Comparison of ENCODE assay signal across 16 cellular contexts in the genomic region with DNA sequence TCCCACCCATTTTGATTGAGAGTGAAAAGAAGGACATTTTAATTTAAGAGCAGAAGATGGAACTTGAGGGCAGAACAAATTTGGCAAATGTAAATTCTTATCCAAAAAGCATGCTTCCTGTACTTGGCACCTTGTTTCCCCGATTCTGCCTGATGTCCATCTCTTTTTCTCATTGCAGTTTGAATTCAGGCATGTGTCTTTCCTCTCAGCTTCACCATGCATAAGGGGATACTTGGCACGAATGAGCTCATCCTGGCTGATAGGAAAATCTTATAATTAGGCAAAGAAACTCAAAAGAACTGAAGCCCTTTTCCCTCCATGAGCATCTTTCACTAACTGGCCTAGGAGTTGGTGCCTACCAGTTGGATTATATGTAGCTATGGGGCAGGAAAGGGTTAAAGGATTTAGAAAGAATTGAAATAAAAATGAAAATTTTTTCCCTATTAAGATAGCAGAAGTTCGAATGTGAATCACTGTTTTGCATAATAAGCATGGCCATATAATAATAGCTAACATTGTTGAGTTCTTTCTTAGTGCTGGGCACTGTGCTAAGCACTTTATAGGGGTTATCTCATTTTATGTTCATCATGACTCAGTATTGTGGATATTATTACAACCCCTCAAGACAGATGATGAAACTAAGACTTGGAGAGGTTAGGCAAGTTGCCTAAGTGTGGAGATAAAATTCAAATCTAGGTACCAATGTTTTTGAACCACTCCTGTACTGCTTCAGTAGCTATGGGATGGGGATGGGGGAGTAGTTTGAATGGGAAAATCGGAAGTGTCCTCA.
DNase-seq lines count a peak whose midpoint lies in the region; TF ChIP-seq lines count a peak whose summit lies in the region.
"Had no signal": no experiment of that assay in that cellular context is flagged by ENCODE, and none has a peak within 500 bp of the region (broad histone marks: within the 10 kb centered on the region; RNA-seq: fewer than 3 reads in every experiment).

No MANE protein-coding gene starts in this region.

- no TSS peak for BruUV-seq in MCF 10A (replicated peaks; lab: Mats Ljungman, UMichigan)

- H3K4me3 ChIP-seq in breast epithelium (no peak overlapping the region), tibial nerve (no peak overlapping the region)
- H3K4me3 ChIP-seq: hepatocyte had no signal

- H3K27me3 Mint-ChIP-seq in MCF 10A (ENCODE audit: insufficient read depth, unreplicated experiment) (no peaks in the 10 kb centered on the region), brain (peaks cover 2% of the 10 kb centered on the region), glutamatergic neuron (ENCODE audit: unreplicated experiment) (peaks cover 5% of the 10 kb centered on the region)

- POLR2A ChIA-PET in MCF 10A (lab: Yijun Ruan, JAX) = interaction anchor here (0.7 to 3.9 kb wide), 16 partner anchors 9 to 320 kb away, joined by 3 to 29 read pairs (median 3); no protein-coding TSS in a partner anchor

- intact Hi-C loops in MCF 10A (cut with micrococcal nuclease) = no loop called here
- intact Hi-C loops in breast epithelium (cut with DNase I; ENCODE audit: low total_unique reads) = no loop called here

- H3K4me3 Mint-ChIP-seq in MCF 10A (ENCODE audit: unreplicated experiment) (no peak overlapping the region), brain (peak overlapping the region in 4 of 5 experiments; percentile 14 to 59 (median 28)), glutamatergic neuron (ENCODE audit: unreplicated experiment) (no peak overlapping the region)
- H3K4me3 Mint-ChIP-seq: endodermal cell had no signal

- no peaks in the 10 kb centered on the region for H3K27me3 ChIP-seq in breast epithelium
- H3K27me3 ChIP-seq in tibial nerve = no peaks in the 10 kb centered on the region
- H3K27me3 ChIP-seq: hepatocyte had no signal

- TF ChIP-seq CTCF in MCF 10A (IDR thresholded peaks at IDR 0.05; ENCODE audit: unreplicated experiment) = no peak
- no peak for TF ChIP-seq CTCF in breast epithelium (IDR thresholded peaks at IDR 0.05)
- TF ChIP-seq CTCF in brain (conservative IDR thresholded peaks at IDR 0.05) = no peak
- no peak for TF ChIP-seq CTCF in glutamatergic neuron (IDR thresholded peaks at IDR 0.05; ENCODE audit: partially characterized antibody, unreplicated experiment)
- TF ChIP-seq CTCF in tibial nerve (IDR thresholded peaks at IDR 0.05) = no peak

- H3K27ac ChIP-seq in breast epithelium = no peak overlapping the region
- H3K27ac ChIP-seq in tibial nerve = peak overlapping the region in 3 of 4 donors; percentile 10 to 81 (median 39)
- H3K27ac ChIP-seq: hepatocyte, KMS-11 had no signal

- WGBS in tibial nerve, 2 donors = 48 to 53% methylated on average over 4 of the region's 4 CpGs

- CTCF ChIA-PET in MCF 10A (lab: Yijun Ruan, JAX) = interaction anchor here (0.7 to 0.9 kb wide), 2 partner anchors 10 to 318 kb away, joined by 3 to 4 read pairs; no protein-coding TSS in a partner anchor

- H3K27ac Mint-ChIP-seq in MCF 10A (ENCODE audit: low read depth, unreplicated experiment) = peak overlapping the region; percentile 15
- peak overlapping the region; percentile 44 to 97 (median 96) for H3K27ac Mint-ChIP-seq in brain
- peak overlapping the region; percentile 75 for H3K27ac Mint-ChIP-seq in glutamatergic neuron (ENCODE audit: unreplicated experiment)
- H3K27ac Mint-ChIP-seq: endodermal cell had no signal

- H3K36me3 Mint-ChIP-seq in MCF 10A (ENCODE audit: insufficient read depth, unreplicated experiment) = no peaks in the 10 kb centered on the region
- H3K36me3 Mint-ChIP-seq in brain = no peaks in the 10 kb centered on the region
- peaks cover 11% of the 10 kb centered on the region for H3K36me3 Mint-ChIP-seq in glutamatergic neuron (ENCODE audit: unreplicated experiment)

- peaks cover 30% of the 10 kb centered on the region for H3K4me1 Mint-ChIP-seq in MCF 10A (ENCODE audit: insufficient read depth, unreplicated experiment)
- H3K4me1 Mint-ChIP-seq in brain = peaks cover 32% of the 10 kb centered on the region
- peaks cover 14% of the 10 kb centered on the region for H3K4me1 Mint-ChIP-seq in glutamatergic neuron (ENCODE audit: low read depth, unreplicated experiment)

- TF ChIP-seq EP300 in tibial nerve (IDR thresholded peaks at IDR 0.05) = no peak

- no peak for TF ChIP-seq POLR2A in breast epithelium (IDR thresholded peaks at IDR 0.05)
- TF ChIP-seq POLR2A in tibial nerve (IDR thresholded peaks at IDR 0.05) = no peak

- H3K9me3 ChIP-seq in breast epithelium (no peaks in the 10 kb centered on the region), tibial nerve (no peaks in the 10 kb centered on the region)

- H3K36me3 ChIP-seq in breast epithelium (no peaks in the 10 kb centered on the region), tibial nerve (no peaks in the 10 kb centered on the region)

- H3K4me1 ChIP-seq in breast epithelium = no peaks in the 10 kb centered on the region
- peaks cover 0 to 21% (median 8%) of the 10 kb centered on the region in 4 donors for H3K4me1 ChIP-seq in tibial nerve

- DNase-seq in MCF 10A (ENCODE audit: unreplicated experiment) = peak; percentile 35
- DNase-seq in breast epithelium (ENCODE audit: low spot score in 2 of 2) = no peak
- no peak for DNase-seq in glutamatergic neuron
- no peak for DNase-seq in tibial nerve (ENCODE audit: low spot score in 2 of 2)
- DNase-seq in ureter (ENCODE audit: low spot score) = no peak
- no peak for DNase-seq in DMS53 treated with DMSO at 0.1 percent for 48 hours (lab: John Stamatoyannopoulos, UW; ENCODE audit: unreplicated experiment)
- DNase-seq in HK-2 (ENCODE audit: unreplicated experiment) = no peak
- DNase-seq: activated effector memory CD4-positive, alpha-beta T cell treated with anti-CD3 and anti-CD28 coated beads, Interleukin-2, amount 50 U/mL, for 16 hours; endodermal cell; NCI-H1436; NCI-H510A treated with DMSO at 0.1 percent for 48 hours; stimulated activated CD4-positive, alpha-beta T cell treated with anti-CD3 and anti-CD28 coated beads, Interleukin-4, amount 100 ng/mL, for 1 hour; SW 1271 had no signal

- H3K9me3 Mint-ChIP-seq in MCF 10A (ENCODE audit: unreplicated experiment) (no peaks in the 10 kb centered on the region), brain (peaks cover 0 to 9% (median 0%) of the 10 kb centered on the region in 5 experiments), glutamatergic neuron (ENCODE audit: unreplicated experiment) (peaks cover 8% of the 10 kb centered on the region)

Comparison
In these comparisons a context has a peak if more than half of its experiments do, and no peak if none do; other contexts are left out.
1. H3K27ac Mint-ChIP-seq: peak in every context shown above with its lines; median percentile 96 in brain; 75 in glutamatergic neuron; 15 in MCF 10A.
2. H3K4me3 Mint-ChIP-seq: peak in brain (4 of 5); none in MCF 10A (single experiment) and glutamatergic neuron (single experiment).
3. H3K27ac ChIP-seq: peak in tibial nerve (3 of 4); none in breast epithelium (0 of 2).